ENCODE assay signal across 16 cellular contexts in the genomic region with DNA sequence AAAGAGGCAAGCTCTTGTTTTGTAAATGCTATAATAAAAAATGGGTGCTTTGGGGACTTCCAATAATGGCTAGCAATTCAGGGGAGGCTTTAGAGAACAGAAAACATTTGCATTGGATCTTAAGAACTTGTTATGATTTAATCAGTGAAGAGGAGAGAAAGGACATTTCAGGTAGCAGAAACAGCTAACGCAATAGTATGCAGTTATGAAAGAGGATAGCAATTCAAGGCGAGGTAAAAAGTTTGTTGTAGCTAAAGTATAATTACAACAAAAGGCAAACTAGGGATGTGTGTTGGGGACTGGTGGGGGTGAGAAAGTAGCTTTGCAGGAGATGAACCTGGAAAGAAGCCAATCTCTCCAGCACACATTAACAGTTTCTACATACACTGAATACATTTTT.
DNase-seq lines count a peak whose midpoint lies in the region; ATAC-seq and TF ChIP-seq lines count a peak whose summit lies in the region.
"Had no signal": no experiment of that assay in that cellular context is flagged by ENCODE, and none has a peak within 500 bp of the region (broad histone marks: within the 10 kb centered on the region; RNA-seq: fewer than 3 reads in every experiment).

No MANE protein-coding gene starts in this region.

- H3K27ac ChIP-seq in GM23338 (ENCODE audit: low read depth): no peak overlapping the region
- H3K27ac ChIP-seq in endodermal cell (ENCODE audit: low read depth, low read length): peak overlapping the region; percentile 1
- H3K27ac ChIP-seq in right cardiac atrium (ENCODE audit: low read length): no peak overlapping the region
- H3K27ac ChIP-seq: GM23248 had no signal

- 96 to 100% methylated on average over 2 of the region's 2 CpGs for WGBS in endodermal cell (ENCODE audit: insufficient coverage in 1 of 2, insufficient read length in 1 of 2), 2 experiments
- WGBS in right cardiac atrium: 89% methylated on average over 2 of the region's 2 CpGs

- H3K36me3 Mint-ChIP-seq in GM23338 (ENCODE audit: low read depth) (no peaks in the 10 kb centered on the region; the same call in 2 of the 3 replicates), endodermal cell (ENCODE audit: low read depth) (no peaks in the 10 kb centered on the region), progenitor cell of endocrine pancreas (ENCODE audit: insufficient read depth) (no peaks in the 10 kb centered on the region)
- H3K36me3 Mint-ChIP-seq: CD4-positive, CD25-positive, alpha-beta regulatory T cell; CD8-positive, alpha-beta memory T cell had no signal

- no peaks in the 10 kb centered on the region for H3K79me2 ChIP-seq in GM23338 (replicated peaks; ENCODE audit: insufficient read depth)

- DNase-seq in NCI-H345 (lab: John Stamatoyannopoulos, UW): peak; percentile 16
- no peak for DNase-seq in NCI-H345 treated with DMSO at 0.1 percent for 48 hours (lab: John Stamatoyannopoulos, UW; ENCODE audit: unreplicated experiment)
- DNase-seq in GM23338 (ENCODE audit: low spot score): no peak
- DNase-seq in endodermal cell: no peak
- DNase-seq in progenitor cell of endocrine pancreas (ENCODE audit: low spot score, unreplicated experiment): no peak
- no peak for DNase-seq in right cardiac atrium
- DNase-seq in Ammon's horn (ENCODE audit: low spot score): no peak
- DNase-seq in posterior cingulate gyrus: no peak
- DNase-seq: 8988T; BE2C; C1 segment of cervical spinal cord; Caco-2; CD4-positive, CD25-positive, alpha-beta regulatory T cell; CD8-positive, alpha-beta memory T cell; GM23248; HCEC 1CT had no signal

- H3K36me3 ChIP-seq in GM23338 (ENCODE audit: insufficient read depth) (no peaks in the 10 kb centered on the region), endodermal cell (ENCODE audit: control insufficient read depth, insufficient read depth, low read length) (no peaks in the 10 kb centered on the region)
- H3K36me3 ChIP-seq: BE2C had no signal

- no peak overlapping the region for H3K9ac ChIP-seq in endodermal cell (ENCODE audit: extremely low read depth, low read length, poor library complexity, severe bottlenecking)
- H3K9ac ChIP-seq: GM23248 had no signal

- H3K9me3 Mint-ChIP-seq in GM23338 (peaks cover 25% of the 10 kb centered on the region; the same call in 2 of the 3 replicates), endodermal cell (peaks cover 7% of the 10 kb centered on the region), progenitor cell of endocrine pancreas (ENCODE audit: low read depth) (peaks cover 3% of the 10 kb centered on the region)

- no peak overlapping the region for H3K4me3 Mint-ChIP-seq in GM23338
- no peak overlapping the region for H3K4me3 Mint-ChIP-seq in endodermal cell
- H3K4me3 Mint-ChIP-seq in progenitor cell of endocrine pancreas (ENCODE audit: low read depth): no peak overlapping the region
- H3K4me3 Mint-ChIP-seq: CD4-positive, CD25-positive, alpha-beta regulatory T cell; CD8-positive, alpha-beta memory T cell had no signal

- no peaks in the 10 kb centered on the region for H3K27me3 Mint-ChIP-seq in GM23338 (ENCODE audit: insufficient read depth, low read depth, poor library complexity)
- no peaks in the 10 kb centered on the region for H3K27me3 Mint-ChIP-seq in endodermal cell (ENCODE audit: insufficient read depth)
- H3K27me3 Mint-ChIP-seq in progenitor cell of endocrine pancreas: no peaks in the 10 kb centered on the region
- H3K27me3 Mint-ChIP-seq: CD4-positive, CD25-positive, alpha-beta regulatory T cell had no signal

- H3K4me1 Mint-ChIP-seq in GM23338: peaks cover 8% of the 10 kb centered on the region
- peaks cover 11% of the 10 kb centered on the region for H3K4me1 Mint-ChIP-seq in endodermal cell
- H3K4me1 Mint-ChIP-seq in progenitor cell of endocrine pancreas (ENCODE audit: low read depth): peaks cover 19% of the 10 kb centered on the region
- H3K4me1 Mint-ChIP-seq: CD4-positive, CD25-positive, alpha-beta regulatory T cell; CD8-positive, alpha-beta memory T cell had no signal

- H3K4me3 ChIP-seq in GM23338 (no peak overlapping the region), endodermal cell (ENCODE audit: low read length) (no peak overlapping the region), right cardiac atrium (ENCODE audit: low read length) (no peak overlapping the region)
- H3K4me3 ChIP-seq: GM23248 had no signal

- no peaks in the 10 kb centered on the region for H3K27me3 ChIP-seq in GM23338 (ENCODE audit: insufficient read depth)
- H3K27me3 ChIP-seq in endodermal cell (ENCODE audit: control insufficient read depth, insufficient read depth, low read length, poor library complexity, severe bottlenecking): no peaks in the 10 kb centered on the region
- no peaks in the 10 kb centered on the region for H3K27me3 ChIP-seq in right cardiac atrium (ENCODE audit: control insufficient read depth, insufficient read depth)
- H3K27me3 ChIP-seq: BE2C had no signal

- 0 out of 2 replicates have a peak, but pooled peaks cover 9% of the 10 kb centered on the region for H3K9me2 ChIP-seq in GM23338 (ENCODE audit: insufficient read depth)

- peak overlapping the region; percentile 23; the same call in 1 of the 2 replicates for H2AFZ ChIP-seq in GM23338
- H2AFZ ChIP-seq: GM23248 had no signal

- intact Hi-C loops in right cardiac atrium (cut with DNase I): no loop called here
- intact Hi-C loops in posterior cingulate gyrus (cut with DNase I): no loop called here

- H3K4me2 ChIP-seq in GM23338: no peak overlapping the region

- no peaks in the 10 kb centered on the region for H3F3A ChIP-seq in GM23338 (replicated peaks; ENCODE audit: low read depth)

- no peaks in the 10 kb centered on the region for H4K20me1 ChIP-seq in GM23338 (replicated peaks; ENCODE audit: insufficient read depth)

- H3K9me3 ChIP-seq in endodermal cell (ENCODE audit: control insufficient read depth, low read length): no peaks in the 10 kb centered on the region
- H3K9me3 ChIP-seq in right cardiac atrium (ENCODE audit: control insufficient read depth, low read length): no peaks in the 10 kb centered on the region
- H3K9me3 ChIP-seq: BE2C, Caco-2 had no signal

- H3K27ac Mint-ChIP-seq in GM23338 (no peak overlapping the region), endodermal cell (no peak overlapping the region), progenitor cell of endocrine pancreas (peak overlapping the region; percentile 33)
- H3K27ac Mint-ChIP-seq: CD4-positive, CD25-positive, alpha-beta regulatory T cell; CD8-positive, alpha-beta memory T cell had no signal

- H3K4me1 ChIP-seq in GM23338 (ENCODE audit: insufficient read depth): peaks cover 7% of the 10 kb centered on the region; the same call in 1 of the 2 replicates
- peaks cover 4% of the 10 kb centered on the region for H3K4me1 ChIP-seq in endodermal cell (ENCODE audit: control insufficient read depth, insufficient read depth, low read length)
- H3K4me1 ChIP-seq in right cardiac atrium (ENCODE audit: control insufficient read depth, insufficient read depth, low read length): no peaks in the 10 kb centered on the region
- H3K4me1 ChIP-seq: BE2C had no signal

- TF ChIP-seq CTCF in GM23338 (conservative IDR thresholded peaks at IDR 0.05; ENCODE audit: low read depth in 2 of 2): no peak
- no peak for TF ChIP-seq CTCF in endodermal cell (conservative IDR thresholded peaks at IDR 0.05)
- TF ChIP-seq CTCF in progenitor cell of endocrine pancreas (IDR thresholded peaks at IDR 0.05; ENCODE audit: unreplicated experiment): no peak

- ATAC-seq in GM23338 (no peak), right cardiac atrium (no peak)

TF ChIP-seq in GM23338, 12 proteins besides CTCF, POLR2A, EP300 and RAD21 (continues in another document):
- TF ChIP-seq ZNF331 (CRISPR knock-in tag; IDR thresholded peaks at IDR 0.05; ENCODE audit: low read depth) (no peak), STAT1 (IDR thresholded peaks at IDR 0.05; ENCODE audit: unreplicated experiment) (no peak), CREB1 (CRISPR knock-in tag; IDR thresholded peaks at IDR 0.05; ENCODE audit: low read depth) (no peak), EZH2 (IDR thresholded peaks at IDR 0.05; ENCODE audit: low read depth, unreplicated experiment) (no peak), ZNF114 (CRISPR knock-in tag; IDR thresholded peaks at IDR 0.05) (no peak), NANOG (IDR thresholded peaks at IDR 0.05; ENCODE audit: borderline replicate concordance) (no peak)
